10 cellular contexts compared by ENCODE assay signal in the genomic region with DNA sequence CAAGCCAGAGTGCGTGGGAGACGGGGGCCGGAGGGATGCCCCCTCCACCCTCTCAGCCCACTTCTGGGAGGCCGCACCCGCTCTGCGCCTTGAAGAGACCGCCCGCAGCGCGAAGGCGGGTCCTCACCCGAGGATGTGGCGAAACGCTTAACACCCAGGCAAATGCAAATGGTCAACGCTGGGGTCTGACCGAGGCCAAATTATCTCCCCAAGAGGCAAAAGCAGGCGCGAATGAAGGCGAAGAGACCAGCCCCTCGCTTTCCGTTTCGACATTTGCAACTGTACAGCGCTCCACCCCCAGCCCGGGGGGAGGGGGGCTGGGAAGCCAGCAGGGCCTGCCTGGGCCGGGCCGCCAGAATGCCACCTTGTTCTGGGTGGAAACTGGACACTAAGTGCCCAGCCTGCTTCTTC.
A peak's percentile ranks its signal among the peaks of the same experiment; 100 is the strongest.
DNase-seq lines count a peak whose midpoint lies in the region; ATAC-seq and TF ChIP-seq lines count a peak whose summit lies in the region.
"Had no signal": no experiment of that assay in that cellular context is flagged by ENCODE, and none has a peak within 500 bp of the region (broad histone marks: within the 10 kb centered on the region; RNA-seq: fewer than 3 reads in every experiment).

No MANE protein-coding gene starts in this region.

- TF ChIP-seq CTCF in cardiac muscle cell (IDR thresholded peaks at IDR 0.05; ENCODE audit: low read depth, low read length) (no peak), colonic mucosa (IDR thresholded peaks at IDR 0.05) (no peak), mesothelial cell of epicardium (IDR thresholded peaks at IDR 0.05; ENCODE audit: unreplicated experiment) (no peak), upper lobe of left lung (IDR thresholded peaks at IDR 0.05) (no peak), OCI-LY7 (conservative IDR thresholded peaks at IDR 0.05; ENCODE audit: low read length) (no peak)

- H3K9me3 ChIP-seq in cardiac muscle cell (ENCODE audit: low read depth) (no peaks in the 10 kb centered on the region), colonic mucosa (no peaks in the 10 kb centered on the region), upper lobe of left lung (no peaks in the 10 kb centered on the region), OCI-LY7 (ENCODE audit: low read length) (no peaks in the 10 kb centered on the region)

- intact Hi-C loops in cardiac septum (cut with DNase I) = no loop called here
- intact Hi-C loops in colonic mucosa (cut with DNase I) = no loop called here
- intact Hi-C loops in OCI-LY7 (cut with micrococcal nuclease; ENCODE audit: unreplicated experiment) = no loop called here

- peak overlapping the region; percentile 53 for H3K4me3 Mint-ChIP-seq in mesothelial cell of epicardium
- H3K4me3 Mint-ChIP-seq: central memory CD8-positive, alpha-beta T cell had no signal

- H3K4me1 Mint-ChIP-seq in mesothelial cell of epicardium = peaks cover 2% of the 10 kb centered on the region
- H3K4me1 Mint-ChIP-seq: central memory CD8-positive, alpha-beta T cell had no signal

- H3K27ac ChIP-seq in cardiac muscle cell (no peak overlapping the region), colonic mucosa (no peak overlapping the region), upper lobe of left lung (no peak overlapping the region), OCI-LY7 (ENCODE audit: low read depth, low read length, poor library complexity, severe bottlenecking) (no peak overlapping the region)

- WGBS in upper lobe of left lung, 2 donors = 31% methylated on average over 23 of the region's 26 CpGs; no CpG with 5 or more reads in 1 of the 2 donors

- H3K4me2 ChIP-seq in OCI-LY7 (ENCODE audit: low read length) = no peak overlapping the region

- H3K27ac Mint-ChIP-seq in mesothelial cell of epicardium = no peak overlapping the region

- peaks cover 9% of the 10 kb centered on the region for H3K9me3 Mint-ChIP-seq in mesothelial cell of epicardium

- TF ChIP-seq EP300 in upper lobe of left lung (IDR thresholded peaks at IDR 0.05) = no peak

- H3K27me3 Mint-ChIP-seq in mesothelial cell of epicardium (ENCODE audit: low read depth) = peaks cover 95% of the 10 kb centered on the region

- BruUV-seq in OCI-LY7 (replicated peaks; lab: Mats Ljungman, UMichigan) = no TSS peak

- H3K27me3 ChIP-seq in cardiac muscle cell (peaks cover 79% of the 10 kb centered on the region), colonic mucosa (peaks cover 35% of the 10 kb centered on the region), upper lobe of left lung (peaks cover 0 to 50% (median 5%) of the 10 kb centered on the region in 4 donors)

- POLR2A ChIA-PET in OCI-LY7 (lab: Charles Lee) = no interaction called here

- H3K9ac ChIP-seq in colonic mucosa (ENCODE audit: low read depth in 2 of 2, low read length in 2 of 2) = no peak overlapping the region

- H3K79me2 ChIP-seq in OCI-LY7 (ENCODE audit: insufficient read depth, low read depth, low read length) = no peaks in the 10 kb centered on the region

- no peaks in the 10 kb centered on the region for H4K20me1 ChIP-seq in OCI-LY7 (ENCODE audit: insufficient read depth, low read length)

- no peak overlapping the region for H2AFZ ChIP-seq in OCI-LY7 (ENCODE audit: low read length)

- H3K4me3 ChIP-seq in cardiac muscle cell = peak overlapping the region; percentile 19
- H3K4me3 ChIP-seq in colonic mucosa = peak overlapping the region; percentile 31
- H3K4me3 ChIP-seq in upper lobe of left lung = peak overlapping the region; percentile 1 to 54 (median 41)
- H3K4me3 ChIP-seq in OCI-LY7 (ENCODE audit: low read depth, low read length, poor library complexity, severe bottlenecking) = no peak overlapping the region

- DNase-seq in cardiac muscle cell (ENCODE audit: low read depth in 1 of 2, low spot score in 1 of 2) (peak; percentile 9 to 15), cardiac septum (ENCODE audit: low spot score) (no peak), colonic mucosa (no peak), mesothelial cell of epicardium (ENCODE audit: low spot score in 2 of 2, unreplicated experiment in 2 of 2) (no peak), upper lobe of left lung (peak in 1 of 2 donors; percentile 61), OCI-LY7 (ENCODE audit: low spot score) (no peak), DMS153 (lab: John Stamatoyannopoulos, UW) (no peak)
- DNase-seq: NCI-H526 had no signal

- no peak for TF ChIP-seq POLR2A in upper lobe of left lung (IDR thresholded peaks at IDR 0.05)

- no peaks in the 10 kb centered on the region for H3K4me1 ChIP-seq in cardiac muscle cell (ENCODE audit: low read depth)
- no peaks in the 10 kb centered on the region for H3K4me1 ChIP-seq in colonic mucosa
- peaks cover 0 to 26% (median 5%) of the 10 kb centered on the region in 4 donors for H3K4me1 ChIP-seq in upper lobe of left lung
- H3K4me1 ChIP-seq in OCI-LY7 (ENCODE audit: insufficient read depth, low read length, poor library complexity, severe bottlenecking) = no peaks in the 10 kb centered on the region

- CTCF ChIA-PET in OCI-LY7 (lab: Charles Lee; ENCODE audit: unreplicated experiment) = no interaction called here

- no peaks in the 10 kb centered on the region for H3K9me2 ChIP-seq in OCI-LY7 (ENCODE audit: insufficient read depth, low read length)

- ATAC-seq in upper lobe of left lung (ENCODE audit: low FRiP score in 2 of 2) = peak; percentile 34 to 37
- no peak for ATAC-seq in HG02981 (IDR thresholded peaks at IDR 0.05; ENCODE audit: unreplicated experiment)

- H3K36me3 Mint-ChIP-seq in mesothelial cell of epicardium = no peaks in the 10 kb centered on the region

- H3K36me3 ChIP-seq in cardiac muscle cell = no peaks in the 10 kb centered on the region
- H3K36me3 ChIP-seq in colonic mucosa = no peaks in the 10 kb centered on the region
- no peaks in the 10 kb centered on the region for H3K36me3 ChIP-seq in upper lobe of left lung
- H3K36me3 ChIP-seq in OCI-LY7 (ENCODE audit: insufficient read depth, low read length) = no peaks in the 10 kb centered on the region

Comparison
In these comparisons a context has a peak if more than half of its experiments do, and no peak if none do; other contexts are left out.
1. DNase-seq: peak in cardiac muscle cell (2 of 2); none in cardiac septum (single experiment), colonic mucosa (single experiment), mesothelial cell of epicardium (0 of 2), OCI-LY7 (single experiment) and DMS153 (single experiment).